Comparison of ENCODE assay signal across 8 cellular contexts in the genomic region with DNA sequence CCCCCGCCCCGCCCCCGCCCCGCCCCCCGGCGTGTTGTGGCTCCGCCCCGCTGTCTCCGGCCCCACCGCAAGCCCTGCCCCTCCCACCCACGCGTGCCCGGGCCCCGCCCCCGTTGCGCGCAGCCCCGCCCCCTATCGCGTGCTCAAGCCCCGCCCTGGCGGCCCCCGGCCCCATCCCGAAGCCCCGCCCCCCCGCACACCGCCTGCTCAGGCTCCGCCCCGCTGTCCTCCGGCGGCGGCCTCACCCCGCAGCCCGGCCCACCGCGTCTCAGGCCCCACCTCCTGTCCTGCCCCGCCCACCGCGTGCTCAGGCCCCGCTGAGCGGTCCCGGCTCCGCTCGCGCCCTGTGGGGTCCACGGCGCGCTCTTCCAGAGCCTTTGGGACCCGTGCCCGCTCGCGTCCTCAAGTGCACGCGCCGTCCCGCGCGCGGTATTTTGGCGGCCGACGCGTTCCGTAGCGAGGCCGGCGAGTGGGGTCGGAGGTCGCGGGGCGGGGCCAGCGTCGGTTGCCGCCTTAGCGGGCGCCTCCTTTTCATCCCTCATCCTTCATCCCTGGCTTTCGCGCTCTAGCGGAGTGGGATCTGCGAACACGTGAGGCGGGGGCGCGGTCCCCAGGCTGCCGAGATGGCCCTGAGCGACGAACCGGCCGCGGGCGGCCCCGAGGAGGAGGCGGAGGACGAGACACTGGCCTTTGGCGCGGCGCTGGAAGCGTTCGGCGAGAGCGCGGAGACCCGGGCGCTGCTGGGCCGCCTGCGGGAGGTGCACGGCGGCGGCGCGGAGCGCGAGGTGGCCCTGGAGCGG. TPM values are rescaled to one million over a fixed set of nuclear protein-coding genes. Genes with fewer than 3 reads are reported as not detected.
DNase-seq lines count a peak whose midpoint lies in the region; ATAC-seq lines count a peak whose summit lies in the region.

A gene (plus strand): TSS at position 495 of the 800 bp plus-strand sequence. CDS start 129 bp downstream, at position 624.

- DNase-seq in CD1c-positive myeloid dendritic cell (ENCODE audit: extremely low spot score) (peak; percentile 91), HK-2 (ENCODE audit: unreplicated experiment) (peak; percentile 87), lung microvascular endothelial cell (ENCODE audit: low read depth in 2 of 2) (peak; percentile 92 to 97)
- peak; percentile 77 for DNase-seq in NK-92 treated with Interleukin-12 subunit alpha and Interleukin-12 subunit beta, amount 100 ng/mL, for 24 hours (lab: John Stamatoyannopoulos, UW)
- DNase-seq in activated CD8-positive, alpha-beta memory T cell treated with anti-CD3 and anti-CD28 coated beads for 24 hours = peak; percentile 94
- DNase-seq in effector CD4-positive, alpha-beta T cell = peak; percentile 84
- DNase-seq in stimulated activated CD4-positive, alpha-beta T cell treated with anti-CD3 and anti-CD28 coated beads, TNF-alpha, amount 100 ng/mL, for 24 hours (ENCODE audit: low read depth in 3 of 3) = peak; percentile 76 to 86 (median 78)

- ATAC-seq in GM19452 (IDR thresholded peaks at IDR 0.05; ENCODE audit: unreplicated experiment) = peak; percentile 74

RNA-seq across cellular contexts. Expression of the gene that starts here (rescaled TPM):
- total RNA-seq in lung microvascular endothelial cell = 44.8 and 45.8 TPM in 2 replicates

Comparison
In these comparisons a context has a peak if more than half of its experiments do, and no peak if none do; other contexts are left out.
1. Peak in every context shown above with its lines: DNase-seq and ATAC-seq.